In genomic region chr1:93446837-93447451, GRCh38 we compare ENCODE assay signal across 8 cellular contexts. TPM values are rescaled to one million over a fixed set of nuclear protein-coding genes. Genes with fewer than 3 reads are reported as not detected.
DNase-seq lines count a peak whose midpoint lies in the region; ATAC-seq, FAIRE-seq and TF ChIP-seq lines count a peak whose summit lies in the region.

No MANE protein-coding gene starts in this region.

- H3K27me3 Mint-ChIP-seq in CD14-positive monocyte (ENCODE audit: low read depth in 3 of 3): peaks cover 15 to 30% (median 16%) of the 10 kb centered on the region in 3 donors

- BruUV-seq in endothelial cell of umbilical vein (replicated peaks; lab: Mats Ljungman, UMichigan): no TSS peak

- H2BK120ac ChIP-seq in mesendoderm (ENCODE audit: low read depth, low read length): no peak overlapping the region

- WGBS in mesendoderm (ENCODE audit: extremely low coverage, insufficient coverage, low lambda C conversion rate): no CpG with 5 or more reads among the region's 16 CpGs

- H4K20me1 ChIP-seq in endothelial cell of umbilical vein (replicated peaks; ENCODE audit: control insufficient read depth, extremely low read depth, insufficient read depth, low read length): no peaks in the 10 kb centered on the region

- H3K9me3 ChIP-seq in endothelial cell of umbilical vein (replicated peaks; ENCODE audit: control insufficient read depth, insufficient read depth, low read length): no peaks in the 10 kb centered on the region

- H3K4me1 Mint-ChIP-seq in CD14-positive monocyte: peaks cover 32% of the 10 kb centered on the region

- H2BK5ac ChIP-seq in mesendoderm (ENCODE audit: low read length): no peak overlapping the region

- dilution Hi-C loops in endothelial cell of umbilical vein (cut with MboI; ENCODE audit: extremely low pct_ligation_motif_present, low sequenced_read_pairs): no loop called here

- H3K4me1 ChIP-seq in endothelial cell of umbilical vein (ENCODE audit: control insufficient read depth, extremely low read depth, insufficient read depth, low read length) (peaks cover 13% of the 10 kb centered on the region), mesendoderm (ENCODE audit: control insufficient read depth, low read depth, low read length) (no peaks in the 10 kb centered on the region)

- no peaks in the 10 kb centered on the region for H3K79me1 ChIP-seq in mesendoderm (ENCODE audit: low read length)

- DNase-seq in CD14-positive monocyte (ENCODE audit: low spot score): no peak
- no peak for DNase-seq in Jurkat, Clone E6-1 (ENCODE audit: low read depth, low spot score)
- DNase-seq in SHP77 treated with DMSO at 0.1 percent for 48 hours (lab: John Stamatoyannopoulos, UW): peak; percentile 8
- peak; percentile 6 for DNase-seq in endothelial cell of umbilical vein (ENCODE audit: low read depth, low spot score)
- peak; percentile 28 for DNase-seq in myocyte (ENCODE audit: low read depth)
- DNase-seq in mesendoderm: no peak
- DNase-seq in HTR-8/SVneo (ENCODE audit: insufficient read length, low spot score): no peak

- no peaks in the 10 kb centered on the region for H3K36me3 ChIP-seq in endothelial cell of umbilical vein (ENCODE audit: control insufficient read depth in 2 of 2, extremely low read depth in 1 of 2, insufficient read depth in 2 of 2, low read length in 2 of 2)
- H3K36me3 ChIP-seq in mesendoderm (ENCODE audit: control insufficient read depth, insufficient read depth, low read length): no peaks in the 10 kb centered on the region

- peak overlapping the region; percentile 96 for H3K4me2 ChIP-seq in endothelial cell of umbilical vein (ENCODE audit: insufficient read depth, low read length)
- H3K4me2 ChIP-seq in mesendoderm (ENCODE audit: low read length): no peak overlapping the region

- intact Hi-C loops in CD14-positive monocyte (cut with micrococcal nuclease): no loop called here
- intact Hi-C loops in endothelial cell of umbilical vein (cut with micrococcal nuclease): loop anchor here (5.0 kb wide), 1 partner anchor 225 kb away; no protein-coding TSS in a partner anchor

- H3K4me3 ChIP-seq in Jurkat, Clone E6-1 (ENCODE audit: low read length): peak overlapping the region; percentile 80
- H3K4me3 ChIP-seq in endothelial cell of umbilical vein (replicated peaks in 1 of 3; ENCODE audit: insufficient read depth in 1 of 3, low read depth in 1 of 3, low read length in 3 of 3) (peak overlapping the region in 2 of 3 experiments; percentile 70 to 80), mesendoderm (ENCODE audit: low read length) (no peak overlapping the region)

- H3K4me3 Mint-ChIP-seq in CD14-positive monocyte: peak overlapping the region; percentile 94 to 97

- H3K23ac ChIP-seq in mesendoderm (ENCODE audit: low read length): no peak overlapping the region

- no peak overlapping the region for H3K56ac ChIP-seq in mesendoderm (ENCODE audit: low read length)

- H3K27ac ChIP-seq in endothelial cell of umbilical vein (ENCODE audit: insufficient read depth, low read depth, low read length): no peak overlapping the region
- no peak overlapping the region for H3K27ac ChIP-seq in mesendoderm (ENCODE audit: low read depth, low read length)

- no peak overlapping the region for H4K8ac ChIP-seq in mesendoderm (ENCODE audit: low read depth, low read length)

- H3K9me1 ChIP-seq in endothelial cell of umbilical vein (replicated peaks; ENCODE audit: control insufficient read depth, extremely low read depth, insufficient read depth, low read length): no peaks in the 10 kb centered on the region

- TF ChIP-seq CTCF in CD14-positive monocyte (IDR thresholded peaks at IDR 0.05) (no peak), endothelial cell of umbilical vein (IDR thresholded peaks at IDR 0.05; ENCODE audit: extremely low read depth in 1 of 2, insufficient read depth in 1 of 2, low read depth in 1 of 2, low read length in 2 of 2) (no peak)

- H2AFZ ChIP-seq in endothelial cell of umbilical vein (ENCODE audit: low read depth, low read length): peak overlapping the region; percentile 31

- no peak for TF ChIP-seq POLR2A in endothelial cell of umbilical vein (IDR thresholded peaks at IDR 0.05; ENCODE audit: low read depth, low read length)

- H3K27ac Mint-ChIP-seq in CD14-positive monocyte: peak overlapping the region in 2 of 7 donors; percentile 11 to 35

- no peak overlapping the region for H3K9ac ChIP-seq in endothelial cell of umbilical vein (replicated peaks; ENCODE audit: extremely low read depth, insufficient read depth, low read length)
- no peak overlapping the region for H3K9ac ChIP-seq in mesendoderm (ENCODE audit: low read length)

- H3K79me2 ChIP-seq in endothelial cell of umbilical vein (ENCODE audit: control insufficient read depth, insufficient read depth, low read length) (peaks cover 28% of the 10 kb centered on the region), mesendoderm (ENCODE audit: control insufficient read depth, insufficient read depth, low read length) (peaks cover 30% of the 10 kb centered on the region)

- no peak overlapping the region for H3K4ac ChIP-seq in mesendoderm (ENCODE audit: low read depth, low read length)

- H3K9me3 Mint-ChIP-seq in CD14-positive monocyte: peaks cover 0 to 4% (median 0%) of the 10 kb centered on the region in 7 donors

- POLR2A ChIA-PET in endothelial cell of umbilical vein (lab: Charles Lee): no interaction called here

- no peak overlapping the region for H4K5ac ChIP-seq in mesendoderm (ENCODE audit: low read length)

- no peak overlapping the region for H2BK15ac ChIP-seq in mesendoderm (replicated peaks; ENCODE audit: low read depth)

- no peak for FAIRE-seq in endothelial cell of umbilical vein (lab: Jason Lieb, UNC)
- FAIRE-seq in HTR-8/SVneo (lab: Jason Lieb, UNC): no peak

- H3K27me3 ChIP-seq in endothelial cell of umbilical vein (ENCODE audit: control insufficient read depth in 2 of 2, insufficient read depth in 2 of 2, low read length in 2 of 2) (no peaks in the 10 kb centered on the region), mesendoderm (ENCODE audit: insufficient read depth, low read length, poor library complexity) (no peaks in the 10 kb centered on the region)

- ATAC-seq in GM21619 (IDR thresholded peaks at IDR 0.05; ENCODE audit: unreplicated experiment): no peak

- peaks cover 5% of the 10 kb centered on the region in 2 donors for H3K36me3 Mint-ChIP-seq in CD14-positive monocyte

- CTCF ChIA-PET in endothelial cell of umbilical vein (lab: Charles Lee): interaction anchor here (1.1 to 4.4 kb wide), 7 partner anchors 106 to 404 kb away, joined by 3 to 20 read pairs (median 6); no protein-coding TSS in a partner anchor

- H3K18ac ChIP-seq in mesendoderm (ENCODE audit: low read length): no peak overlapping the region

- H2AK5ac ChIP-seq in mesendoderm (ENCODE audit: low read length): no peak overlapping the region

TF ChIP-seq in endothelial cell of umbilical vein, 7 proteins besides CTCF, POLR2A, EP300 and RAD21:
- no peak for TF ChIP-seq EZH2 (IDR thresholded peaks at IDR 0.05; ENCODE audit: borderline replicate concordance, low read depth, low read length, severe bottlenecking)
- no peak for TF ChIP-seq MAX (IDR thresholded peaks at IDR 0.05; ENCODE audit: insufficient read depth, insufficient read length)

RNA-seq across cellular contexts. Expression of gene FNBP1L, which starts 1.0 kb away (rescaled TPM):
- under 1 TPM; 0.15 to 0.32 TPM for polyA plus RNA-seq in CD14-positive monocyte
- 12.3 TPM for polyA plus RNA-seq in Jurkat, Clone E6-1 (2012; ENCODE audit: insufficient read depth, insufficient read length)
- total RNA-seq in endothelial cell of umbilical vein: 56.4 and 56.5 TPM in 2 replicates
- polyA plus RNA-seq in endothelial cell of umbilical vein: 23.3 and 28.1 TPM in 2 replicates
- polyA plus RNA-seq in endothelial cell of umbilical vein (2011; cell fraction: cytosol; rRNA removed): 25.2 and 25.4 TPM in 2 replicates
- 52.9 and 74.4 TPM in 2 replicates for polyA plus RNA-seq in endothelial cell of umbilical vein (2011; cell fraction: nucleus; rRNA removed)
- polyA plus RNA-seq in endothelial cell of umbilical vein (2012): 41.1 and 50.1 TPM in 2 replicates
- 51.4 and 57.2 TPM in 2 replicates for polyA minus RNA-seq in endothelial cell of umbilical vein
- 9.4 TPM for polyA minus RNA-seq in endothelial cell of umbilical vein (2011; cell fraction: cytosol; rRNA and poly(A)+ RNA removed)
- polyA minus RNA-seq in endothelial cell of umbilical vein (2011; cell fraction: nucleus; rRNA and poly(A)+ RNA removed): 87.4 and 109 TPM in 2 replicates
- total RNA-seq in myocyte: 14.9 and 19.8 TPM in 2 replicates
- polyA plus RNA-seq in myocyte (2012): 10.2 TPM
- polyA plus RNA-seq in mesendoderm (2013, experiment 1 of 2): 88.1 TPM
- polyA plus RNA-seq in mesendoderm (2013, experiment 2 of 2): 89.2 TPM

Comparison
In these comparisons a context has a peak if more than half of its experiments do, and no peak if none do; other contexts are left out.
1. DNase-seq: peak in SHP77 treated with DMSO at 0.1 percent for 48 hours (single experiment), endothelial cell of umbilical vein (single experiment) and myocyte (single experiment); none in CD14-positive monocyte (single experiment), Jurkat, Clone E6-1 (single experiment), mesendoderm (single experiment) and HTR-8/SVneo (single experiment).